Comparison of ENCODE assay signal across 11 cellular contexts in the genomic region with DNA sequence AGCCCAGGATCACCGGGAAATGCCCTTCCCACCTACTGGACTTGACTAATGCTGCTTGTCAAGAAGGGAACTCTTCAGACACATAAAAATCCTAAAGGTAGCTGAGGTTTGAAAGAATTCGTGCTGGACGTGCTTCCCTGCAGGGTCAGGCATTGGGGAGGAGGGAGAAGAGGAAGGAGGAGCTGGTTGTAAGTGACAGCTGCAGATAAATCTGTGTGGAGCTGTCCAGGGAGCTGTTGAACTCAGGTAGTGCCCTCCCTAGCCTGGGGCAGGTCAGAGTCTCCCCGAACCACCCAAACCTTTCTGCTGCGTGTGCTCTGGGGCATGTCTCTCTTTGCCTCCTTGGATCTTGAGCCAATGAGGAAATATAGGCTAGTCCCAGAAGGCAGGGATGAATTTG. TPM values are rescaled to one million over a fixed set of nuclear protein-coding genes. Genes with fewer than 3 reads are reported as not detected.
A peak's percentile ranks its signal among the peaks of the same experiment; 100 is the strongest.
DNase-seq lines count a peak whose midpoint lies in the region; ATAC-seq and TF ChIP-seq lines count a peak whose summit lies in the region.
"Had no signal": no experiment of that assay in that cellular context is flagged by ENCODE, and none has a peak within 500 bp of the region (broad histone marks: within the 10 kb centered on the region; RNA-seq: fewer than 3 reads in every experiment).

No MANE protein-coding gene starts in this region.

- intact Hi-C loops in esophagus squamous epithelium (cut with DNase I), result no loop called here

- no peaks in the 10 kb centered on the region for H3K9me3 ChIP-seq in CD4-positive, CD25-positive, alpha-beta regulatory T cell (ENCODE audit: control insufficient read depth in 2 of 2, low read length in 2 of 2)
- H3K9me3 ChIP-seq in esophagus squamous epithelium (no peaks in the 10 kb centered on the region), neutrophil (no peaks in the 10 kb centered on the region)
- H3K9me3 ChIP-seq: BE2C had no signal

- no peak overlapping the region for H3K4me3 Mint-ChIP-seq in CD4-positive, CD25-positive, alpha-beta regulatory T cell
- H3K4me3 Mint-ChIP-seq: endodermal cell had no signal

- ATAC-seq in CD4-positive, CD25-positive, alpha-beta regulatory T cell (ENCODE audit: low read depth in 2 of 2), result no peak

- H3K36me3 ChIP-seq in CD4-positive, CD25-positive, alpha-beta regulatory T cell (ENCODE audit: control insufficient read depth, insufficient read depth, low read length), result no peaks in the 10 kb centered on the region
- H3K36me3 ChIP-seq in esophagus squamous epithelium (no peaks in the 10 kb centered on the region), neutrophil (no peaks in the 10 kb centered on the region)
- H3K36me3 ChIP-seq: BE2C had no signal

- H3K4me3 ChIP-seq in CD4-positive, CD25-positive, alpha-beta regulatory T cell (ENCODE audit: low read depth, low read length), result no peak overlapping the region
- H3K4me3 ChIP-seq in esophagus squamous epithelium, result peak overlapping the region in 1 of 4 donors; percentile 4
- no peak overlapping the region for H3K4me3 ChIP-seq in neutrophil (ENCODE audit: low read depth in 1 of 2, low read length in 1 of 2)

- TF ChIP-seq POLR2A in esophagus squamous epithelium (IDR thresholded peaks at IDR 0.05), result no peak

- H3K27me3 ChIP-seq in CD4-positive, CD25-positive, alpha-beta regulatory T cell (ENCODE audit: control insufficient read depth, insufficient read depth, low read length), result no peaks in the 10 kb centered on the region
- no peaks in the 10 kb centered on the region for H3K27me3 ChIP-seq in esophagus squamous epithelium
- H3K27me3 ChIP-seq in neutrophil, result no peaks in the 10 kb centered on the region
- H3K27me3 ChIP-seq: BE2C had no signal

- peaks cover 0 to 2% (median 0%) of the 10 kb centered on the region in 7 donors for H3K9me3 Mint-ChIP-seq in CD4-positive, CD25-positive, alpha-beta regulatory T cell
- H3K9me3 Mint-ChIP-seq: endodermal cell had no signal

- WGBS in esophagus squamous epithelium, 2 donors, result 27 to 83% methylated on average over 1 to 5 of the region's 5 CpGs

- H3K36me3 Mint-ChIP-seq in CD4-positive, CD25-positive, alpha-beta regulatory T cell, result no peaks in the 10 kb centered on the region

- peaks cover 30% of the 10 kb centered on the region for H3K4me1 ChIP-seq in CD4-positive, CD25-positive, alpha-beta regulatory T cell (ENCODE audit: control insufficient read depth, insufficient read depth, low read length, poor library complexity, severe bottlenecking)
- peaks cover 52 to 93% (median 52%) of the 10 kb centered on the region in 3 donors for H3K4me1 ChIP-seq in esophagus squamous epithelium
- peaks cover 32 to 33% of the 10 kb centered on the region in 2 experiments for H3K4me1 ChIP-seq in neutrophil (ENCODE audit: control insufficient read depth in 1 of 2, insufficient read depth in 1 of 2, low read depth in 1 of 2, low read length in 1 of 2)

- H3K27ac ChIP-seq in CD4-positive, CD25-positive, alpha-beta regulatory T cell (ENCODE audit: insufficient read depth, low read length, poor library complexity, severe bottlenecking), result no peak overlapping the region
- H3K27ac ChIP-seq in esophagus squamous epithelium (peak overlapping the region; percentile 82 to 99 (median 88)), neutrophil (peak overlapping the region; percentile 16)

- peak overlapping the region in 2 of 3 donors; percentile 11 to 80 for H3K27ac Mint-ChIP-seq in CD4-positive, CD25-positive, alpha-beta regulatory T cell
- H3K27ac Mint-ChIP-seq: endodermal cell had no signal

- no peak for DNase-seq in CD4-positive, CD25-positive, alpha-beta regulatory T cell
- DNase-seq in NCI-H69 (lab: John Stamatoyannopoulos, UW) (peak; percentile 76), esophagus squamous epithelium (lab: John Stamatoyannopoulos, UW) (no peak), T-helper 1 cell (no peak), pons (ENCODE audit: low spot score) (no peak), SW 1271 (lab: John Stamatoyannopoulos, UW) (no peak), NOMO-1 treated with dmso at 0.1 percent for 144 hours (lab: John Stamatoyannopoulos, UW; ENCODE audit: unreplicated experiment) (no peak)
- DNase-seq: activated effector memory CD4-positive, alpha-beta T cell treated with anti-CD3 and anti-CD28 coated beads, Interleukin-2, amount 50 U/mL, for 16 hours; BE2C; endodermal cell had no signal

- peaks cover 8 to 48% (median 25%) of the 10 kb centered on the region in 4 donors for H3K4me1 Mint-ChIP-seq in CD4-positive, CD25-positive, alpha-beta regulatory T cell

- H3K27me3 Mint-ChIP-seq in CD4-positive, CD25-positive, alpha-beta regulatory T cell, result peaks cover 11% of the 10 kb centered on the region

- no peak for TF ChIP-seq CTCF in esophagus squamous epithelium (IDR thresholded peaks at IDR 0.05)
- no peak for TF ChIP-seq CTCF in neutrophil (IDR thresholded peaks at IDR 0.05)

RNA-seq across cellular contexts. Expression of a gene that starts 23.7 kb away (rescaled TPM):
- total RNA-seq in CD4-positive, CD25-positive, alpha-beta regulatory T cell, result 1,673 TPM
- 100 to 1,000 TPM in 2 of 4 donors, 10 to 100 TPM in 2; 56.8 to 145 (median 104) TPM for polyA plus RNA-seq in CD4-positive, CD25-positive, alpha-beta regulatory T cell
- total RNA-seq in esophagus squamous epithelium, result 100 to 1,000 TPM in 1 of 4 donors, 10 to 100 TPM in 3; 62.2 to 181 (median 88.6) TPM
